In genomic region chrX:120617996-120618630, GRCh38 we compare ENCODE assay signal across 21 cellular contexts. TPM values are rescaled to one million over a fixed set of nuclear protein-coding genes. Genes with fewer than 3 reads are reported as not detected.
DNase-seq lines count a peak whose midpoint lies in the region; ATAC-seq and FAIRE-seq lines count a peak whose summit lies in the region.
"Had no signal": no experiment of that assay in that cellular context is flagged by ENCODE, and none has a peak within 500 bp of the region (broad histone marks: within the 10 kb centered on the region; RNA-seq: fewer than 3 reads in every experiment).

No MANE protein-coding gene starts in this region.

- DNase-seq in GM19239 (ENCODE audit: insufficient read length, low spot score) (no peak), NOMO-1 treated with DMSO at 0.1 percent for 48 hours (lab: John Stamatoyannopoulos, UW; ENCODE audit: unreplicated experiment) (peak; percentile 51), germinal center (ENCODE audit: low spot score) (peak; percentile 3), anterior cingulate cortex (lab: John Stamatoyannopoulos, UW) (no peak), OCI-M1 (lab: John Stamatoyannopoulos, UW) (no peak)
- DNase-seq in activated CD8-positive, alpha-beta memory T cell treated with anti-CD3 and anti-CD28 coated beads, Interleukin-2, amount 10 ng/mL, durations not matched to agents 7 days and 5 days: no peak
- DNase-seq: activated CD4-positive, alpha-beta T cell treated with anti-CD3 and anti-CD28 coated beads for 36 hours; CD8-positive, alpha-beta memory T cell; cerebellar nuclear complex; gastrocnemius medialis; lower lobe of right lung; NCI-H1930; NCI-H226; stimulated activated naive CD8-positive, alpha-beta T cell treated with anti-CD3 and anti-CD28 coated beads, Interleukin-15, Interleukin-2, amounts not matched to agents 100 U/mL and 50 U/mL, for 24 hours; thyroid gland had no signal

- CTCF ChIA-PET in activated CD8-positive, alpha-beta memory T cell treated with anti-CD3 and anti-CD28 coated beads, Interleukin-2, amount 10 ng/mL, durations not matched to agents 7 days and 5 days (lab: Charles Lee): no interaction called here

- H3K36me3 Mint-ChIP-seq in activated CD8-positive, alpha-beta memory T cell treated with anti-CD3 and anti-CD28 coated beads, Interleukin-2, amount 10 ng/mL, durations not matched to agents 7 days and 5 days: peaks cover 19% of the 10 kb centered on the region

- H3K4me3 Mint-ChIP-seq in activated CD8-positive, alpha-beta memory T cell treated with anti-CD3 and anti-CD28 coated beads, Interleukin-2, amount 10 ng/mL, durations not matched to agents 7 days and 5 days: no peak overlapping the region
- H3K4me3 Mint-ChIP-seq: activated CD4-positive, alpha-beta T cell treated with anti-CD3 and anti-CD28 coated beads for 36 hours; activated naive CD8-positive, alpha-beta T cell; activated T-helper 1 cell treated with anti-CD3 and anti-CD28 coated beads, Interleukin-12 subunit alpha, Interleukin-12 subunit beta, Interleukin-2, Interleukin-4 antibody, amounts not matched to agents 30 ng/mL and 10 ng/mL and 1 ng/mL, durations not matched to agents 14 hours and 24 hours and 36 hours; CD8-positive, alpha-beta memory T cell had no signal

- peak; percentile 26 for FAIRE-seq in GM19239 (lab: Jason Lieb, UNC)
- FAIRE-seq: H1, keratinocyte, TTC549 had no signal

- no peaks in the 10 kb centered on the region for H3K27me3 Mint-ChIP-seq in activated CD8-positive, alpha-beta memory T cell treated with anti-CD3 and anti-CD28 coated beads, Interleukin-2, amount 10 ng/mL, durations not matched to agents 7 days and 5 days
- H3K27me3 Mint-ChIP-seq: activated CD4-positive, alpha-beta T cell treated with anti-CD3 and anti-CD28 coated beads for 36 hours; activated naive CD8-positive, alpha-beta T cell had no signal

- H3K4me1 Mint-ChIP-seq in activated CD8-positive, alpha-beta memory T cell treated with anti-CD3 and anti-CD28 coated beads, Interleukin-2, amount 10 ng/mL, durations not matched to agents 7 days and 5 days: peaks cover 4% of the 10 kb centered on the region
- H3K4me1 Mint-ChIP-seq: CD8-positive, alpha-beta memory T cell had no signal

- no peak overlapping the region for H3K27ac Mint-ChIP-seq in activated CD8-positive, alpha-beta memory T cell treated with anti-CD3 and anti-CD28 coated beads, Interleukin-2, amount 10 ng/mL, durations not matched to agents 7 days and 5 days
- H3K27ac Mint-ChIP-seq: activated CD4-positive, alpha-beta T cell treated with anti-CD3 and anti-CD28 coated beads for 36 hours; activated naive CD8-positive, alpha-beta T cell; activated T-helper 1 cell treated with anti-CD3 and anti-CD28 coated beads, Interleukin-12 subunit alpha, Interleukin-12 subunit beta, Interleukin-2, Interleukin-4 antibody, amounts not matched to agents 30 ng/mL and 10 ng/mL and 1 ng/mL, durations not matched to agents 14 hours and 24 hours and 36 hours; CD8-positive, alpha-beta memory T cell had no signal

- ATAC-seq in HG02642 (IDR thresholded peaks at IDR 0.05; ENCODE audit: poor library complexity, unreplicated experiment): peak; percentile 53
- no peak for ATAC-seq in activated CD8-positive, alpha-beta memory T cell treated with anti-CD3 and anti-CD28 coated beads, Interleukin-2, amount 10 ng/mL, durations not matched to agents 7 days and 5 days
- ATAC-seq: activated CD4-positive, alpha-beta T cell treated with anti-CD3 and anti-CD28 coated beads for 36 hours; gastrocnemius medialis; lower lobe of right lung; stimulated activated naive CD8-positive, alpha-beta T cell treated with anti-CD3 and anti-CD28 coated beads, Interleukin-15, Interleukin-2, amounts not matched to agents 100 U/mL and 50 U/mL, for 24 hours had no signal

- no peaks in the 10 kb centered on the region for H3K9me3 Mint-ChIP-seq in activated CD8-positive, alpha-beta memory T cell treated with anti-CD3 and anti-CD28 coated beads, Interleukin-2, amount 10 ng/mL, durations not matched to agents 7 days and 5 days (ENCODE audit: low read depth)
- H3K9me3 Mint-ChIP-seq: activated T-helper 1 cell treated with anti-CD3 and anti-CD28 coated beads, Interleukin-12 subunit alpha, Interleukin-12 subunit beta, Interleukin-2, Interleukin-4 antibody, amounts not matched to agents 30 ng/mL and 10 ng/mL and 1 ng/mL, durations not matched to agents 14 hours and 24 hours and 36 hours; CD8-positive, alpha-beta memory T cell had no signal

RNA-seq across cellular contexts. Expression of gene C1GALT1C1, which starts 11.7 kb away (rescaled TPM):
- 10 to 100 TPM; 20.4 to 27.7 TPM for total RNA-seq in activated CD8-positive, alpha-beta memory T cell treated with anti-CD3 and anti-CD28 coated beads, Interleukin-2, amount 10 ng/mL, durations not matched to agents 7 days and 5 days

RNA-seq across cellular contexts. Expression of gene MCTS1, which starts 14.2 kb away (rescaled TPM):
- 10 to 100 TPM; 45.7 to 57.6 TPM for total RNA-seq in activated CD8-positive, alpha-beta memory T cell treated with anti-CD3 and anti-CD28 coated beads, Interleukin-2, amount 10 ng/mL, durations not matched to agents 7 days and 5 days

RNA-seq across cellular contexts. Expression of gene CUL4B, which starts 57.4 kb away (rescaled TPM):
- total RNA-seq in activated CD8-positive, alpha-beta memory T cell treated with anti-CD3 and anti-CD28 coated beads, Interleukin-2, amount 10 ng/mL, durations not matched to agents 7 days and 5 days: 10 to 100 TPM; 31.1 to 32.9 TPM

Comparison
In these comparisons a context has a peak if more than half of its experiments do, and no peak if none do; other contexts are left out.
1. DNase-seq: peak in NOMO-1 treated with DMSO at 0.1 percent for 48 hours (single experiment) and germinal center (single experiment); none in GM19239 (single experiment), anterior cingulate cortex (0 of 58), activated CD8-positive, alpha-beta memory T cell treated with anti-CD3 and anti-CD28 coated beads, Interleukin-2, amount 10 ng/mL, durations not matched to agents 7 days and 5 days (single experiment) and OCI-M1 (single experiment).